ENCODE assay signal across 22 cellular contexts in the genomic region with DNA sequence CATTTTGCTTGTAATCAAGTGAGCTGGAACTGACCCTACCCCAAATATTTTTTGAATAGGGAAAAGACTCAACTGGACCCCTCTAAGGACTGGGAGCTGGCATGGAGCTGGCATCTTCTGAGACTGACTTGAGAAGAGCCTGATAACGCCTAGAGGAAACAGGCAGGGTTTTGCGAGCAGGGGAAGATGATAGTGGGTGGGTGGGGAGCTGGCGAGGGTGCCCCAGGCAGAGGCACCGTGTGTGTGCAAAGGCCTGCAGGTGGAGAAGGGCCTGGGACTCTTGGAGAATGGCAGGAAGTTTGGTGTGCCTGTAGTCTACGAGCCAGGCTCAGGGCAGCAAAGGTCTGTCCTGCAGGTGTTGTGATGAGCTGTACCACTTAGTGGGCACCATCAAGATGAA. TPM values are rescaled to one million over a fixed set of nuclear protein-coding genes. Genes with fewer than 3 reads are reported as not detected.
DNase-seq lines count a peak whose midpoint lies in the region; TF ChIP-seq lines count a peak whose summit lies in the region.
"Had no signal": no experiment of that assay in that cellular context is flagged by ENCODE, and none has a peak within 500 bp of the region (broad histone marks: within the 10 kb centered on the region; RNA-seq: fewer than 3 reads in every experiment).

No MANE protein-coding gene starts in this region.

- H3K9ac ChIP-seq in subcutaneous abdominal adipose tissue (ENCODE audit: low read length in 5 of 5) = no peak overlapping the region

- H3K36me3 ChIP-seq in esophagus muscularis mucosa = peaks cover 0 to 5% (median 0%) of the 10 kb centered on the region in 4 donors
- no peaks in the 10 kb centered on the region for H3K36me3 ChIP-seq in subcutaneous abdominal adipose tissue (ENCODE audit: control insufficient read depth in 5 of 5, insufficient read depth in 5 of 5, low read length in 5 of 5)

- peaks cover 0 to 10% (median 0%) of the 10 kb centered on the region in 4 donors for H3K27me3 ChIP-seq in esophagus muscularis mucosa
- H3K27me3 ChIP-seq in subcutaneous abdominal adipose tissue (ENCODE audit: control insufficient read depth in 5 of 5, insufficient read depth in 4 of 5, low read length in 5 of 5) = peaks cover 14 to 45% (median 17%) of the 10 kb centered on the region in 5 donors

- H3K4me1 ChIP-seq in esophagus muscularis mucosa = peaks cover 21 to 87% (median 77%) of the 10 kb centered on the region in 4 donors
- H3K4me1 ChIP-seq in subcutaneous abdominal adipose tissue (ENCODE audit: control insufficient read depth in 5 of 5, insufficient read depth in 5 of 5, low read length in 5 of 5) = peaks cover 5 to 39% (median 29%) of the 10 kb centered on the region in 5 donors

- POLR2A ChIA-PET in activated CD4-positive, alpha-beta memory T cell treated with anti-CD3 and anti-CD28 coated beads, Interleukin-2, amount 10 ng/mL, durations not matched to agents 7 days and 5 days (lab: Charles Lee) = no interaction called here

- DNase-seq in HFFc6 (no peak), esophagus muscularis mucosa (ENCODE audit: extremely low spot score) (no peak), NCI-H446 treated with DMSO at 0.1 percent for 48 hours (lab: John Stamatoyannopoulos, UW) (no peak), NCI-H2171 treated with DMSO at 0.1 percent for 48 hours (lab: John Stamatoyannopoulos, UW) (no peak), KBM-7 (no peak)
- no peak for DNase-seq in activated CD4-positive, alpha-beta memory T cell treated with anti-CD3 and anti-CD28 coated beads, Interleukin-2, amount 10 ng/mL, durations not matched to agents 7 days and 5 days
- DNase-seq: activated CD4-positive, alpha-beta T cell treated with anti-CD3 and anti-CD28 coated beads for 36 hours; activated CD8-positive, alpha-beta memory T cell treated with anti-CD3 and anti-CD28 coated beads for 24 hours; activated naive CD4-positive, alpha-beta T cell; activated T-cell treated with anti-CD3 and anti-CD28 coated beads, Interleukin-2, amount 50 U/mL, for 1 hour; Calu3; cortex of kidney; H9; head of caudate nucleus; left colon; NCI-H1694; stimulated activated CD4-positive, alpha-beta T cell treated with anti-CD3 and anti-CD28 coated beads, Interleukin-2, amount 100 ng/mL, for 24 hours had no signal

- H3K27ac Mint-ChIP-seq in HFFc6 (peak overlapping the region; percentile 45; the same call in 1 of the 2 replicates), nephron (peak overlapping the region in 2 of 3 experiments; percentile 8 to 19)
- no peak overlapping the region for H3K27ac Mint-ChIP-seq in activated CD4-positive, alpha-beta memory T cell treated with anti-CD3 and anti-CD28 coated beads, Interleukin-2, amount 10 ng/mL, durations not matched to agents 7 days and 5 days
- H3K27ac Mint-ChIP-seq: activated CD4-positive, alpha-beta T cell treated with anti-CD3 and anti-CD28 coated beads for 36 hours; natural killer cell treated with Interleukin-12 subunit alpha and Interleukin-12 subunit beta and Interleukin-15 and Interleukin-18, amount 100 ng/mL, for 72 hours had no signal

- WGBS in esophagus muscularis mucosa = 69% methylated on average over 5 of the region's 5 CpGs

- in situ Hi-C loops in KBM-7 (cut with MboI; ENCODE audit: low pct_unique_long_range_greater_than_20kb, low sequenced_read_pairs) = no loop called here

- TF ChIP-seq CTCF in HFFc6 (IDR thresholded peaks at IDR 0.05) (no peak), esophagus muscularis mucosa (IDR thresholded peaks at IDR 0.05) (no peak), nephron (IDR thresholded peaks at IDR 0.05; ENCODE audit: unreplicated experiment in 3 of 3) (no peak)

- H3K4me3 Mint-ChIP-seq in HFFc6 (no peak overlapping the region), nephron (no peak overlapping the region)
- H3K4me3 Mint-ChIP-seq in activated CD4-positive, alpha-beta memory T cell treated with anti-CD3 and anti-CD28 coated beads, Interleukin-2, amount 10 ng/mL, durations not matched to agents 7 days and 5 days = no peak overlapping the region
- H3K4me3 Mint-ChIP-seq: activated CD4-positive, alpha-beta T cell treated with anti-CD3 and anti-CD28 coated beads for 36 hours; H9; mesothelial cell of epicardium; natural killer cell treated with Interleukin-12 subunit alpha and Interleukin-12 subunit beta and Interleukin-15 and Interleukin-18, amount 100 ng/mL, for 72 hours had no signal

- H3K4me1 Mint-ChIP-seq in HFFc6 (ENCODE audit: low read depth) (peaks cover 76% of the 10 kb centered on the region), nephron (peaks cover 56% of the 10 kb centered on the region)
- peaks cover 6% of the 10 kb centered on the region for H3K4me1 Mint-ChIP-seq in activated CD4-positive, alpha-beta memory T cell treated with anti-CD3 and anti-CD28 coated beads, Interleukin-2, amount 10 ng/mL, durations not matched to agents 7 days and 5 days

- peaks cover 7% of the 10 kb centered on the region for H3K36me3 Mint-ChIP-seq in HFFc6 (ENCODE audit: low read depth)
- H3K36me3 Mint-ChIP-seq in nephron (ENCODE audit: low read depth) = no peaks in the 10 kb centered on the region
- no peaks in the 10 kb centered on the region for H3K36me3 Mint-ChIP-seq in activated CD4-positive, alpha-beta memory T cell treated with anti-CD3 and anti-CD28 coated beads, Interleukin-2, amount 10 ng/mL, durations not matched to agents 7 days and 5 days (ENCODE audit: low read depth)
- H3K36me3 Mint-ChIP-seq: mesothelial cell of epicardium; natural killer cell treated with Interleukin-12 subunit alpha and Interleukin-12 subunit beta and Interleukin-15 and Interleukin-18, amount 100 ng/mL, for 72 hours had no signal

- TF ChIP-seq EP300 in esophagus muscularis mucosa (IDR thresholded peaks at IDR 0.05) = no peak

- no peak for TF ChIP-seq POLR2A in esophagus muscularis mucosa (IDR thresholded peaks at IDR 0.05; ENCODE audit: low read depth)

- intact Hi-C loops in esophagus muscularis mucosa (cut with DNase I) = no loop called here

- CTCF ChIA-PET in activated CD4-positive, alpha-beta memory T cell treated with anti-CD3 and anti-CD28 coated beads, Interleukin-2, amount 10 ng/mL, durations not matched to agents 7 days and 5 days (lab: Charles Lee) = no interaction called here

- H3K9me3 ChIP-seq in esophagus muscularis mucosa (no peaks in the 10 kb centered on the region), subcutaneous abdominal adipose tissue (ENCODE audit: control insufficient read depth in 5 of 5, low read length in 5 of 5) (no peaks in the 10 kb centered on the region)

- H3K27me3 Mint-ChIP-seq in HFFc6 (ENCODE audit: insufficient read depth) (peaks cover 3% of the 10 kb centered on the region; the same call in 1 of the 2 replicates), nephron (ENCODE audit: low read depth) (peaks cover 47% of the 10 kb centered on the region)
- peaks cover 33% of the 10 kb centered on the region for H3K27me3 Mint-ChIP-seq in activated CD4-positive, alpha-beta memory T cell treated with anti-CD3 and anti-CD28 coated beads, Interleukin-2, amount 10 ng/mL, durations not matched to agents 7 days and 5 days

- H3K9me3 Mint-ChIP-seq in HFFc6 = no peaks in the 10 kb centered on the region
- H3K9me3 Mint-ChIP-seq in nephron = no peaks in the 10 kb centered on the region
- no peaks in the 10 kb centered on the region for H3K9me3 Mint-ChIP-seq in activated CD4-positive, alpha-beta memory T cell treated with anti-CD3 and anti-CD28 coated beads, Interleukin-2, amount 10 ng/mL, durations not matched to agents 7 days and 5 days
- H3K9me3 Mint-ChIP-seq: H9; mesothelial cell of epicardium; natural killer cell treated with Interleukin-12 subunit alpha and Interleukin-12 subunit beta and Interleukin-15 and Interleukin-18, amount 100 ng/mL, for 72 hours had no signal

- H3K27ac ChIP-seq in esophagus muscularis mucosa (replicated peaks in 1 of 4) (peak overlapping the region; percentile 94 to 97 (median 96)), subcutaneous abdominal adipose tissue (ENCODE audit: low read depth, low read length) (peak overlapping the region; percentile 30)
- H3K27ac ChIP-seq: C4-2B had no signal

- H3K4me3 ChIP-seq in esophagus muscularis mucosa (peak overlapping the region; percentile 70 to 95 (median 76)), subcutaneous abdominal adipose tissue (ENCODE audit: low read depth in 1 of 5, low read length in 5 of 5) (no peak overlapping the region)

RNA-seq across cellular contexts. Expression of a gene that starts 4.1 kb away (rescaled TPM):
- total RNA-seq in HFFc6 (2021; fragmentation: NEBNext Ultra II Directional; extraction: Animal tissue kit (Norgen Biotek cat#: 25700)) = 10 to 100 TPM; 12.2 to 15.5 (median 13.6) TPM
- total RNA-seq in esophagus muscularis mucosa = 100 to 1,000 TPM; 230 to 568 (median 289) TPM
- total RNA-seq in activated CD4-positive, alpha-beta memory T cell treated with anti-CD3 and anti-CD28 coated beads, Interleukin-2, amount 10 ng/mL, durations not matched to agents 7 days and 5 days = under 1 TPM; 0.18 to 0.23 TPM

Comparison
In these comparisons a context has a peak if more than half of its experiments do, and no peak if none do; other contexts are left out.
1. H3K4me3 ChIP-seq: peak in esophagus muscularis mucosa (4 of 4); none in subcutaneous abdominal adipose tissue (0 of 5).
2. RNA of a gene that starts 4.1 kb away (total RNA-seq): 230 to 568 TPM in esophagus muscularis mucosa; 12.2 to 15.5 TPM in HFFc6 and 0.18 to 0.23 TPM in activated CD4-positive, alpha-beta memory T cell treated with anti-CD3 and anti-CD28 coated beads, Interleukin-2, amount 10 ng/mL, durations not matched to agents 7 days and 5 days; every median in the first group is over 10 times any median in the second.